1 cellular context compared by ENCODE assay signal in the genomic region with DNA sequence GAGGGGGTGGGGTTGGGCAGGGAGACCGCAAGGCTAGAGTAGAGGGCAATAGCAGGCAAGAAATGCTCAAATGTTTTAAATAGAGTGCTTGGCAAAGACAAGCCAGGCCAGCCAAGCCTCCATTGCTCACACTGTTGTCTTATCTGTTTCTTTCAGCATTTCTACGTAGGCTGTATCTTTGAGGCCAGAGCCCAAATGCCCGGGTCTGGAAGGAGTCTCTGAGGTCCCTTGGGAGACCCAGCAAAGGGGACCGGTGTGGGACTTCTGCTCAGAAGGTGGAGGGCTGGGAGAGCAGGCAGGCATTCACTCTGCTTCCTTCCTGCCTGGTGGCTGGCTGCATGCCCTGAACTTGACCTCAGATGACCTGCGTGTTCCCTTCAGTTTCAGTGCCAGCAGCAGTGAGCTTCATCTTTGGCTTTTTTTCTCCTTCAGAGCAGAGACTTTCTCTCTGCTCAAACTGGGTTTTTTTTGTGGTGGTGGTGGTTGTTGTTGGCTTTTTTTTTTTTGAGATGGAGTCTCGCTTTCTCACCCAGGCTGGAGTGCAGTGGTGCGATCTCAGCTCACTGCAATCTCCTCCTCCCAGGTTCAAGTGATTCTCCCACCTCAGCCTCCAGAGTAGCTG.
TF ChIP-seq lines count a peak whose summit lies in the region.

No MANE protein-coding gene starts in this region.

TF ChIP-seq in GM23338, 12 proteins besides CTCF, POLR2A, EP300 and RAD21 (continued from another document):
- TF ChIP-seq, protein P1, sequence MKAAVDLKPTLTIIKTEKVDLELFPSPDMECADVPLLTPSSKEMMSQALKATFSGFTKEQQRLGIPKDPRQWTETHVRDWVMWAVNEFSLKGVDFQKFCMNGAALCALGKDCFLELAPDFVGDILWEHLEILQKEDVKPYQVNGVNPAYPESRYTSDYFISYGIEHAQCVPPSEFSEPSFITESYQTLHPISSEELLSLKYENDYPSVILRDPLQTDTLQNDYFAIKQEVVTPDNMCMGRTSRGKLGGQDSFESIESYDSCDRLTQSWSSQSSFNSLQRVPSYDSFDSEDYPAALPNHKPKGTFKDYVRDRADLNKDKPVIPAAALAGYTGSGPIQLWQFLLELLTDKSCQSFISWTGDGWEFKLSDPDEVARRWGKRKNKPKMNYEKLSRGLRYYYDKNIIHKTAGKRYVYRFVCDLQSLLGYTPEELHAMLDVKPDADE (IDR thresholded peaks at IDR 0.05) = no peak
- TF ChIP-seq EZH2phosphoT487 (IDR thresholded peaks at IDR 0.05; ENCODE audit: unreplicated experiment) (no peak), EZH2 (IDR thresholded peaks at IDR 0.05; ENCODE audit: low read depth, unreplicated experiment) (no peak), STAT1 (IDR thresholded peaks at IDR 0.05; ENCODE audit: unreplicated experiment) (no peak), ZNF331 (CRISPR knock-in tag; IDR thresholded peaks at IDR 0.05; ENCODE audit: low read depth) (no peak), ZNF114 (CRISPR knock-in tag; IDR thresholded peaks at IDR 0.05) (no peak), JUNB (IDR thresholded peaks at IDR 0.05; ENCODE audit: unreplicated experiment) (no peak), CREB1 (CRISPR knock-in tag; IDR thresholded peaks at IDR 0.05; ENCODE audit: low read depth) (no peak)
- TF ChIP-seq, protein P2, sequence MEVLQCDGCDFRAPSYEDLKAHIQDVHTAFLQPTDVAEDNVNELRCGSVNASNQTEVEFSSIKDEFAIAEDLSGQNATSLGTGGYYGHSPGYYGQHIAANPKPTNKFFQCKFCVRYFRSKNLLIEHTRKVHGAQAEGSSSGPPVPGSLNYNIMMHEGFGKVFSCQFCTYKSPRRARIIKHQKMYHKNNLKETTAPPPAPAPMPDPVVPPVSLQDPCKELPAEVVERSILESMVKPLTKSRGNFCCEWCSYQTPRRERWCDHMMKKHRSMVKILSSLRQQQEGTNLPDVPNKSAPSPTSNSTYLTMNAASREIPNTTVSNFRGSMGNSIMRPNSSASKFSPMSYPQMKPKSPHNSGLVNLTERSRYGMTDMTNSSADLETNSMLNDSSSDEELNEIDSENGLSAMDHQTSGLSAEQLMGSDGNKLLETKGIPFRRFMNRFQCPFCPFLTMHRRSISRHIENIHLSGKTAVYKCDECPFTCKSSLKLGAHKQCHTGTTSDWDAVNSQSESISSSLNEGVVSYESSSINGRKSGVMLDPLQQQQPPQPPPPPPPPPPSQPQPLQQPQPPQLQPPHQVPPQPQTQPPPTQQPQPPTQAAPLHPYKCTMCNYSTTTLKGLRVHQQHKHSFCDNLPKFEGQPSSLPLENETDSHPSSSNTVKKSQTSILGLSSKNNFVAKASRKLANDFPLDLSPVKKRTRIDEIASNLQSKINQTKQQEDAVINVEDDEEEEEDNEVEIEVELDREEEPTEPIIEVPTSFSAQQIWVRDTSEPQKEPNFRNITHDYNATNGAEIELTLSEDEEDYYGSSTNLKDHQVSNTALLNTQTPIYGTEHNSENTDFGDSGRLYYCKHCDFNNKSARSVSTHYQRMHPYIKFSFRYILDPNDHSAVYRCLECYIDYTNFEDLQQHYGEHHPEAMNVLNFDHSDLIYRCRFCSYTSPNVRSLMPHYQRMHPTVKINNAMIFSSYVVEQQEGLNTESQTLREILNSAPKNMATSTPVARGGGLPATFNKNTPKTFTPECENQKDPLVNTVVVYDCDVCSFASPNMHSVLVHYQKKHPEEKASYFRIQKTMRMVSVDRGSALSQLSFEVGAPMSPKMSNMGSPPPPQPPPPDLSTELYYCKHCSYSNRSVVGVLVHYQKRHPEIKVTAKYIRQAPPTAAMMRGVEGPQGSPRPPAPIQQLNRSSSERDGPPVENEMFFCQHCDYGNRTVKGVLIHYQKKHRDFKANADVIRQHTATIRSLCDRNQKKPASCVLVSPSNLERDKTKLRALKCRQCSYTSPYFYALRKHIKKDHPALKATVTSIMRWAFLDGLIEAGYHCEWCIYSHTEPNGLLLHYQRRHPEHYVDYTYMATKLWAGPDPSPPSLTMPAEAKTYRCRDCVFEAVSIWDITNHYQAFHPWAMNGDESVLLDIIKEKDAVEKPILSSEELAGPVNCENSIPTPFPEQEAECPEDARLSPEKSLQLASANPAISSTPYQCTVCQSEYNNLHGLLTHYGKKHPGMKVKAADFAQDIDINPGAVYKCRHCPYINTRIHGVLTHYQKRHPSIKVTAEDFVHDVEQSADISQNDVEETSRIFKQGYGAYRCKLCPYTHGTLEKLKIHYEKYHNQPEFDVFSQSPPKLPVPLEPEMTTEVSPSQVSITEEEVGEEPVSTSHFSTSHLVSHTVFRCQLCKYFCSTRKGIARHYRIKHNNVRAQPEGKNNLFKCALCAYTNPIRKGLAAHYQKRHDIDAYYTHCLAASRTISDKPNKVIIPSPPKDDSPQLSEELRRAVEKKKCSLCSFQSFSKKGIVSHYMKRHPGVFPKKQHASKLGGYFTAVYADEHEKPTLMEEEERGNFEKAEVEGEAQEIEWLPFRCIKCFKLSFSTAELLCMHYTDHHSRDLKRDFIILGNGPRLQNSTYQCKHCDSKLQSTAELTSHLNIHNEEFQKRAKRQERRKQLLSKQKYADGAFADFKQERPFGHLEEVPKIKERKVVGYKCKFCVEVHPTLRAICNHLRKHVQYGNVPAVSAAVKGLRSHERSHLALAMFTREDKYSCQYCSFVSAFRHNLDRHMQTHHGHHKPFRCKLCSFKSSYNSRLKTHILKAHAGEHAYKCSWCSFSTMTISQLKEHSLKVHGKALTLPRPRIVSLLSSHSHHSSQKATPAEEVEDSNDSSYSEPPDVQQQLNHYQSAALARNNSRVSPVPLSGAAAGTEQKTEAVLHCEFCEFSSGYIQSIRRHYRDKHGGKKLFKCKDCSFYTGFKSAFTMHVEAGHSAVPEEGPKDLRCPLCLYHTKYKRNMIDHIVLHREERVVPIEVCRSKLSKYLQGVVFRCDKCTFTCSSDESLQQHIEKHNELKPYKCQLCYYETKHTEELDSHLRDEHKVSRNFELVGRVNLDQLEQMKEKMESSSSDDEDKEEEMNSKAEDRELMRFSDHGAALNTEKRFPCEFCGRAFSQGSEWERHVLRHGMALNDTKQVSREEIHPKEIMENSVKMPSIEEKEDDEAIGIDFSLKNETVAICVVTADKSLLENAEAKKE (CRISPR knock-in tag; IDR thresholded peaks at IDR 0.05) = no peak
